ENCODE assay signal across 1 cellular context in genomic region chr3:23387286-23387918, GRCh38.
TF ChIP-seq lines count a peak whose summit lies in the region.

No MANE protein-coding gene starts in this region.

TF ChIP-seq in HEK293, 187 proteins besides CTCF, POLR2A, EP300 and RAD21 (continued from another document):
- TF ChIP-seq, protein P1, sequence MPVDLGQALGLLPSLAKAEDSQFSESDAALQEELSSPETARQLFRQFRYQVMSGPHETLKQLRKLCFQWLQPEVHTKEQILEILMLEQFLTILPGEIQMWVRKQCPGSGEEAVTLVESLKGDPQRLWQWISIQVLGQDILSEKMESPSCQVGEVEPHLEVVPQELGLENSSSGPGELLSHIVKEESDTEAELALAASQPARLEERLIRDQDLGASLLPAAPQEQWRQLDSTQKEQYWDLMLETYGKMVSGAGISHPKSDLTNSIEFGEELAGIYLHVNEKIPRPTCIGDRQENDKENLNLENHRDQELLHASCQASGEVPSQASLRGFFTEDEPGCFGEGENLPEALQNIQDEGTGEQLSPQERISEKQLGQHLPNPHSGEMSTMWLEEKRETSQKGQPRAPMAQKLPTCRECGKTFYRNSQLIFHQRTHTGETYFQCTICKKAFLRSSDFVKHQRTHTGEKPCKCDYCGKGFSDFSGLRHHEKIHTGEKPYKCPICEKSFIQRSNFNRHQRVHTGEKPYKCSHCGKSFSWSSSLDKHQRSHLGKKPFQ (tag by site-specific recombination; IDR thresholded peaks at IDR 0.05), result peak; percentile 43; the same call in 1 of the 2 replicates
- TF ChIP-seq ZNF843 (tag by site-specific recombination; IDR thresholded peaks at IDR 0.05), result peak; percentile 73
- 0 out of 2 replicates have a peak, but pooled peaks have one; percentile 33 for TF ChIP-seq IKZF3 (tag by site-specific recombination; IDR thresholded peaks at IDR 0.05)
- 0 out of 2 replicates have a peak, but pooled peaks have one; percentile 14 for TF ChIP-seq ZXDB (tag by site-specific recombination; IDR thresholded peaks at IDR 0.05)
- no peak for TF ChIP-seq ZNF248 (tag by site-specific recombination; IDR thresholded peaks at IDR 0.05)
- no peak for TF ChIP-seq ZNF76 (tag by site-specific recombination; IDR thresholded peaks at IDR 0.05; ENCODE audit: borderline replicate concordance, low read depth)
